9 cellular contexts compared by ENCODE assay signal in the genomic region with DNA sequence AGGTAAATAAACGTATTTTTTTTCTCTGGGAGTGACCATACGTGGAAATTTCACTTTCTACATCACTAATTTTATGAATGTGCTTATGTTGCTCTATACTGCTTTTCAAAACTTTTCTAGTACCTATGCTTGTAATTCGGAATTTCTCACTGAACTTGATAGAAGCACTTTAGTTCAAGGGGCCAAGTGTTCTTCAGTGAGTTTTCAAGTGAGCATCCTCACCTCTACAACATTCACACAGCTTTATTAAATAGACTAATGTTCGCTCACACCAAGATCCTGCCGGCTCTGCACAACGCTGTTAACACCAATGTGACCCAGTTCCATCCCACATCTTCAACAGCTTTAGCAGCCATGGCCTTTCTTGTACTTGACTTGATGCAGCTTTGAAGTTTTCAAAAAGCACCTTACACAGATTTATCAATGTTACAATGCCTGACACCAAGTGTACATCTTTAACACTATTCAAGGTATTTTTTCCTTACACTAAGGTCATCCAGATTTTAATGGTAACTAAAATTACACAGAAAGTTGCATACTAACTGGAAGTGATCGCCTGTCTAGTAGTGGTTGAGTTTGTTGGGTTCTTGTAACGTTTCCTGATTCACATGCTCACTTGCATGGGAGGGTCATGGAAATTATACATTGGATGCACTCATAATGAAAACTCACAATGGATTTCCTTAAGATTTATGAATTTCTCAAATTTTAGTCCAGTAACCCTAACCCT. TPM values are rescaled to one million over a fixed set of nuclear protein-coding genes. Genes with fewer than 3 reads are reported as not detected.
A peak's percentile ranks its signal among the peaks of the same experiment; 100 is the strongest.
DNase-seq lines count a peak whose midpoint lies in the region; ATAC-seq, FAIRE-seq and TF ChIP-seq lines count a peak whose summit lies in the region.
"Had no signal": no experiment of that assay in that cellular context is flagged by ENCODE, and none has a peak within 500 bp of the region (broad histone marks: within the 10 kb centered on the region; RNA-seq: fewer than 3 reads in every experiment).

No MANE protein-coding gene starts in this region.

- WGBS in A549 (ENCODE audit: missing lambda C conversion rate) = 10% methylated on average over 8 of the region's 8 CpGs

- FAIRE-seq in A549 (lab: Jason Lieb, UNC) (no peak), bronchial epithelial cell (lab: Jason Lieb, UNC) (no peak)

- H3K4me2 ChIP-seq in A549 = peak overlapping the region; percentile 94

- H3K27me3 ChIP-seq in bronchial epithelial cell (ENCODE audit: control insufficient read depth, insufficient read depth, low read length) (no peaks in the 10 kb centered on the region), muscle layer of colon (ENCODE audit: control insufficient read depth in 1 of 2, insufficient read depth in 2 of 2, low read length in 2 of 2) (no peaks in the 10 kb centered on the region)

- POLR2A ChIA-PET in A549 (lab: Yijun Ruan, JAX) = interaction anchor here (0.7 to 5.8 kb wide), 11 partner anchors 9 to 81 kb away, joined by 3 to 41 read pairs (median 5); no protein-coding TSS in a partner anchor

- no peak overlapping the region for H3K9ac ChIP-seq in muscle layer of colon (ENCODE audit: low read length)

- TF ChIP-seq POLR2A in A549 (IDR thresholded peaks at IDR 0.05; ENCODE audit: low read length) = peak; percentile 42

- TF ChIP-seq RAD21 in A549 (conservative IDR thresholded peaks at IDR 0.05 in 1 of 2, IDR thresholded peaks at IDR 0.05 in 1 of 2) = no peak

- DNase-seq in A549 (ENCODE audit: low read depth in 1 of 2, low spot score in 1 of 2) (peak in 1 of 2 experiments; percentile 82), HT1080 (ENCODE audit: low read depth) (peak; percentile 35), bronchial epithelial cell (ENCODE audit: low read depth) (peak; percentile 83)
- no peak for DNase-seq in stimulated activated naive CD4-positive, alpha-beta T cell treated with Interleukin-2 at 50 U/mL for 16 hours (lab: John Stamatoyannopoulos, UW)
- DNase-seq: activated CD4-positive, alpha-beta T cell treated with anti-CD3 and anti-CD28 coated beads, Interleukin-2, amount 50 U/mL, for 4 hours had no signal

- H3K36me3 ChIP-seq in bronchial epithelial cell (ENCODE audit: control insufficient read depth, insufficient read depth, low read length) (peaks cover 16% of the 10 kb centered on the region), muscle layer of colon (ENCODE audit: insufficient read depth, low read length) (peaks cover 13% of the 10 kb centered on the region)

- ATAC-seq in A549 (peak; percentile 39 to 44), HG02623 (IDR thresholded peaks at IDR 0.05; ENCODE audit: unreplicated experiment) (no peak), HG02571 (IDR thresholded peaks at IDR 0.05; ENCODE audit: unreplicated experiment) (no peak), GM19351 (IDR thresholded peaks at IDR 0.05; ENCODE audit: unreplicated experiment) (no peak)

- H3K4me3 ChIP-seq in A549 (peak overlapping the region; percentile 45), bronchial epithelial cell (ENCODE audit: low read depth, low read length) (no peak overlapping the region), muscle layer of colon (ENCODE audit: low read depth in 1 of 2, low read length in 2 of 2) (peak overlapping the region in 1 of 2 donors; percentile 24)

- no peaks in the 10 kb centered on the region for H3K9me3 ChIP-seq in A549
- no peaks in the 10 kb centered on the region for H3K9me3 ChIP-seq in muscle layer of colon (ENCODE audit: low read length)

- no peak for TF ChIP-seq EP300 in A549 (IDR thresholded peaks at IDR 0.05)

- CTCF ChIA-PET in A549 (lab: Yijun Ruan, JAX) = interaction anchor here (4.5 to 12.9 kb wide), 2 partner anchors 10 to 30 kb away, joined by 44 to 243 read pairs; no protein-coding TSS in a partner anchor

- TF ChIP-seq CTCF in A549 (IDR thresholded peaks at IDR 0.05) (no peak), bronchial epithelial cell (IDR thresholded peaks at IDR 0.05; ENCODE audit: insufficient read depth, low read length, severe bottlenecking) (no peak)

- H3K27ac ChIP-seq in A549 = peak overlapping the region; percentile 44 to 67
- H3K27ac ChIP-seq in muscle layer of colon (ENCODE audit: low read depth, low read length) = peak overlapping the region; percentile 24

- H3K4me1 ChIP-seq in A549 (peaks cover 53% of the 10 kb centered on the region), muscle layer of colon (ENCODE audit: insufficient read depth, low read length) (peaks cover 28% of the 10 kb centered on the region)

TF ChIP-seq in A549, 52 proteins besides CTCF, POLR2A, EP300 and RAD21 (continues in another document):
- TF ChIP-seq FOSB (CRISPR knock-in tag; IDR thresholded peaks at IDR 0.05) = peak; percentile 98
- no peak for TF ChIP-seq CEBPB (IDR thresholded peaks at IDR 0.05)
- no peak for TF ChIP-seq RCOR1 (IDR thresholded peaks at IDR 0.05; ENCODE audit: low read depth, low read length)
- TF ChIP-seq NPAS2 (CRISPR knock-in tag; IDR thresholded peaks at IDR 0.05; ENCODE audit: borderline replicate concordance) = no peak
- peak; percentile 96; the same call in 1 of the 2 replicates for TF ChIP-seq TFCP2L1 (CRISPR knock-in tag; IDR thresholded peaks at IDR 0.05)
- no peak for TF ChIP-seq RFX5 (IDR thresholded peaks at IDR 0.05)
- TF ChIP-seq FOXS1 (CRISPR knock-in tag; IDR thresholded peaks at IDR 0.05) = peak; percentile 36; the same call in 1 of the 2 replicates
- no peak for TF ChIP-seq FOSL2 (IDR thresholded peaks at IDR 0.05)
- TF ChIP-seq FOSL2 (CRISPR knock-in tag; IDR thresholded peaks at IDR 0.05) = no peak; the same call in 1 of the 2 replicates
- TF ChIP-seq HOXB13 (CRISPR knock-in tag; IDR thresholded peaks at IDR 0.05; ENCODE audit: low read depth) = no peak
- TF ChIP-seq KDM5A (IDR thresholded peaks at IDR 0.05) = no peak
- TF ChIP-seq SREBF2 (IDR thresholded peaks at IDR 0.05) = no peak
- TF ChIP-seq, protein P1, sequence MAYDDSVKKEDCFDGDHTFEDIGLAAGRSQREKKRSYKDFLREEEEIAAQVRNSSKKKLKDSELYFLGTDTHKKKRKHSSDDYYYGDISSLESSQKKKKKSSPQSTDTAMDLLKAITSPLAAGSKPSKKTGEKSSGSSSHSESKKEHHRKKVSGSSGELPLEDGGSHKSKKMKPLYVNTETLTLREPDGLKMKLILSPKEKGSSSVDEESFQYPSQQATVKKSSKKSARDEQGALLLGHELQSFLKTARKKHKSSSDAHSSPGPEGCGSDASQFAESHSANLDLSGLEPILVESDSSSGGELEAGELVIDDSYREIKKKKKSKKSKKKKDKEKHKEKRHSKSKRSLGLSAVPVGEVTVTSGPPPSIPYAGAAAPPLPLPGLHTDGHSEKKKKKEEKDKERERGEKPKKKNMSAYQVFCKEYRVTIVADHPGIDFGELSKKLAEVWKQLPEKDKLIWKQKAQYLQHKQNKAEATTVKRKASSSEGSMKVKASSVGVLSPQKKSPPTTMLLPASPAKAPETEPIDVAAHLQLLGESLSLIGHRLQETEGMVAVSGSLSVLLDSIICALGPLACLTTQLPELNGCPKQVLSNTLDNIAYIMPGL (CRISPR knock-in tag; IDR thresholded peaks at IDR 0.05; ENCODE audit: borderline replicate concordance) = peak; percentile 99
- TF ChIP-seq KDM1A (IDR thresholded peaks at IDR 0.05; ENCODE audit: low read depth) = no peak
- TF ChIP-seq CBX8 (IDR thresholded peaks at IDR 0.05) = no peak
- TF ChIP-seq GATA3 (IDR thresholded peaks at IDR 0.05; ENCODE audit: borderline replicate concordance) = peak; percentile 36; the same call in 1 of the 2 replicates
- TF ChIP-seq CBX2 (IDR thresholded peaks at IDR 0.05; ENCODE audit: borderline replicate concordance, low read depth) = no peak
- TF ChIP-seq, protein P2, sequence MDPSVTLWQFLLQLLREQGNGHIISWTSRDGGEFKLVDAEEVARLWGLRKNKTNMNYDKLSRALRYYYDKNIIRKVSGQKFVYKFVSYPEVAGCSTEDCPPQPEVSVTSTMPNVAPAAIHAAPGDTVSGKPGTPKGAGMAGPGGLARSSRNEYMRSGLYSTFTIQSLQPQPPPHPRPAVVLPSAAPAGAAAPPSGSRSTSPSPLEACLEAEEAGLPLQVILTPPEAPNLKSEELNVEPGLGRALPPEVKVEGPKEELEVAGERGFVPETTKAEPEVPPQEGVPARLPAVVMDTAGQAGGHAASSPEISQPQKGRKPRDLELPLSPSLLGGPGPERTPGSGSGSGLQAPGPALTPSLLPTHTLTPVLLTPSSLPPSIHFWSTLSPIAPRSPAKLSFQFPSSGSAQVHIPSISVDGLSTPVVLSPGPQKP (IDR thresholded peaks at IDR 0.05; ENCODE audit: low read depth, low read length) = no peak
- TF ChIP-seq CHD4 (IDR thresholded peaks at IDR 0.05; ENCODE audit: borderline replicate concordance) = no peak
- no peak for TF ChIP-seq ESRRA (IDR thresholded peaks at IDR 0.05; ENCODE audit: borderline replicate concordance, low read length)
- TF ChIP-seq BHLHE40 (IDR thresholded peaks at IDR 0.05; ENCODE audit: low read depth, low read length) = no peak

RNA-seq across cellular contexts. Expression of a gene that starts 4.5 kb away (rescaled TPM):
- 2,000 and 2,573 TPM in 2 replicates for polyA plus RNA-seq in A549 (2011; rRNA removed)
- 1,783 and 1,966 TPM in 2 replicates for polyA plus RNA-seq in A549 (2012; cell fraction: cytosol; rRNA removed)
- polyA plus RNA-seq in A549 (2012; cell fraction: nucleus; rRNA removed) = 1,709 and 1,846 TPM in 2 replicates
- 993 to 1,034 TPM (median 1,028 TPM) in 3 replicates for polyA plus RNA-seq in A549 (2017; fragmentation: RNase III; extraction: RNeasy Plus Mini Kit Qiagen cat#74134 plus additional on column Dnase treatment)
- polyA minus RNA-seq in A549 (2011; rRNA and poly(A)+ RNA removed) = 1,104 and 1,174 TPM in 2 replicates
- total RNA-seq in HT1080 (2014; rRNA removed; shearing (Covaris generic)) = 1,483 and 1,600 TPM in 2 replicates
- 761 and 779 TPM in 2 replicates for polyA plus RNA-seq in HT1080 (2015; cell fraction: cytosol; rRNA removed)
- polyA plus RNA-seq in HT1080 (2015; cell fraction: nucleus; rRNA removed) = 1,911 and 1,983 TPM in 2 replicates
- 2,139 and 3,632 TPM in 2 replicates for total RNA-seq in bronchial epithelial cell

RNA-seq across cellular contexts. Expression of a gene that starts 46.3 kb away (rescaled TPM):
- polyA plus RNA-seq in A549 (2011; rRNA removed) = 81.1 and 111 TPM in 2 replicates
- 281 and 385 TPM in 2 replicates for polyA plus RNA-seq in A549 (2012; cell fraction: cytosol; rRNA removed)
- polyA plus RNA-seq in A549 (2012; cell fraction: nucleus; rRNA removed) = 568 and 899 TPM in 2 replicates
- 151 to 160 TPM (median 154 TPM) in 3 replicates for polyA plus RNA-seq in A549 (2017; fragmentation: RNase III; extraction: RNeasy Plus Mini Kit Qiagen cat#74134 plus additional on column Dnase treatment)
- polyA minus RNA-seq in A549 (2011; rRNA and poly(A)+ RNA removed) = 151 and 173 TPM in 2 replicates
- total RNA-seq in HT1080 (2014; rRNA removed; shearing (Covaris generic)) = 18.6 and 19.5 TPM in 2 replicates
- polyA plus RNA-seq in HT1080 (2015; cell fraction: cytosol; rRNA removed) = 23.8 and 27.7 TPM in 2 replicates
- polyA plus RNA-seq in HT1080 (2015; cell fraction: nucleus; rRNA removed) = 41.9 and 46.0 TPM in 2 replicates
- total RNA-seq in bronchial epithelial cell = 6.6 and 7.4 TPM in 2 replicates

Comparison
In these comparisons a context has a peak if more than half of its experiments do, and no peak if none do; other contexts are left out.
1. ATAC-seq: peak in A549 (2 of 2); none in HG02623 (single experiment), HG02571 (single experiment) and GM19351 (single experiment).